ENCODE assay signal across 22 cellular contexts in the genomic region with DNA sequence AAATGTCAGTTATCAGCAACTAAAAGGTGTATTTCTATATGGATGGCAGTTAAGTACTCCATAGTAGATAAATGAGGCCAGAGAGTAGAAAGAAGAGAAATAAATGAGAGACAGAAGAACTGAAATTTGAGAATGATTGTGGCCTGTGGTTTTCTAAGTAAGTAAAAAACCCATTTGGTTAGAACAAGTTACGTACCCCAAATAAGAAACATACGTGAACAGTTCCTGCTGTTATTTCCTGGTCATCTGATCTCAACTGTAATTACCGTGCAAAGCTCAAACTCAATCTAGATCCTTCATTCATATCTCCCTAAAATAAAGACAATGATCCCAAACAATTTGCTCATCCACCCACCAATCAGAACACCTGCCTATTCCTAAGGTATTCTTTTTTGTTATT.
DNase-seq lines count a peak whose midpoint lies in the region; FAIRE-seq and TF ChIP-seq lines count a peak whose summit lies in the region.
"Had no signal": no experiment of that assay in that cellular context is flagged by ENCODE, and none has a peak within 500 bp of the region (broad histone marks: within the 10 kb centered on the region; RNA-seq: fewer than 3 reads in every experiment).

No MANE protein-coding gene starts in this region.

- H3K79me2 ChIP-seq in SK-N-SH (ENCODE audit: insufficient read depth), result no peaks in the 10 kb centered on the region

- peak; percentile 21 for DNase-seq in NCI-H1436 treated with DMSO at 0.1 percent for 48 hours (lab: John Stamatoyannopoulos, UW)
- DNase-seq in NCI-H1436 (lab: John Stamatoyannopoulos, UW), result no peak
- peak in 1 of 2 experiments; percentile 70 for DNase-seq in SJCRH30
- peak; percentile 61 for DNase-seq in fibroblast of mammary gland (ENCODE audit: low read depth)
- DNase-seq in esophagus squamous epithelium (lab: John Stamatoyannopoulos, UW), result no peak
- no peak for DNase-seq in GM12892 (ENCODE audit: insufficient read length)
- no peak for DNase-seq in SK-N-SH
- DNase-seq in T-helper 1 cell, result no peak
- DNase-seq: activated CD4-positive, alpha-beta memory T cell treated with anti-CD3 and anti-CD28 coated beads, Interleukin-2, amount 10 ng/mL, durations not matched to agents 7 days and 5 days; activated effector memory CD4-positive, alpha-beta T cell treated with anti-CD3 and anti-CD28 coated beads, Interleukin-2, amount 50 U/mL, for 16 hours; activated naive CD8-positive, alpha-beta T cell treated with anti-CD3 and anti-CD28 coated beads, Interleukin-2, amount 50 U/mL, for 24 hours; BE2C; Calu3; foreskin melanocyte; hippocampal formation; NCI-H1105; NCI-H2171 treated with DMSO at 0.1 percent for 48 hours; NCI-H526; stimulated activated CD4-positive, alpha-beta T cell treated with anti-CD3 and anti-CD28 coated beads, Interleukin-4, amount 100 ng/mL, for 4 hours; stimulated activated naive CD8-positive, alpha-beta T cell treated with anti-CD3 and anti-CD28 coated beads, Interleukin-15, Interleukin-2, amounts not matched to agents 100 U/mL and 50 U/mL, for 24 hours had no signal

- TF ChIP-seq RAD21 in SK-N-SH (IDR thresholded peaks at IDR 0.05; ENCODE audit: low read length), result no peak

- H3K4me2 ChIP-seq in SK-N-SH, result no peak overlapping the region

- TF ChIP-seq POLR2A in esophagus squamous epithelium (IDR thresholded peaks at IDR 0.05) (no peak), GM12892 (IDR thresholded peaks at IDR 0.05; ENCODE audit: low read depth, low read length) (no peak)

- POLR2A ChIA-PET in SK-N-SH (lab: Yijun Ruan, JAX), result no interaction called here

- peak overlapping the region; percentile 39 for H3K27ac ChIP-seq in SJCRH30
- no peak overlapping the region for H3K27ac ChIP-seq in esophagus squamous epithelium
- peak overlapping the region in 1 of 2 experiments; percentile 50; a peak in 2 of 4 replicates for H3K27ac ChIP-seq in SK-N-SH (ENCODE audit: low read depth in 2 of 2, low read length in 1 of 2)
- H3K27ac ChIP-seq: breast epithelium had no signal

- no peak overlapping the region for H3K9ac ChIP-seq in SK-N-SH

- TF ChIP-seq EP300 in SK-N-SH (IDR thresholded peaks at IDR 0.05; ENCODE audit: borderline replicate concordance in 1 of 2, low read depth in 1 of 2, low read length in 1 of 2), result no peak

- FAIRE-seq in GM12892 (lab: Jason Lieb, UNC), result no peak
- FAIRE-seq: H1 had no signal

- no peak overlapping the region for H3K4me3 ChIP-seq in SJCRH30
- H3K4me3 ChIP-seq in fibroblast of mammary gland (ENCODE audit: control insufficient read depth, low read depth, low read length), result no peak overlapping the region
- no peak overlapping the region for H3K4me3 ChIP-seq in esophagus squamous epithelium
- H3K4me3 ChIP-seq in SK-N-SH (ENCODE audit: low read depth in 2 of 2, low read length in 1 of 2), result no peak overlapping the region
- H3K4me3 ChIP-seq: breast epithelium had no signal

- H3K36me3 ChIP-seq in SJCRH30 (no peaks in the 10 kb centered on the region), esophagus squamous epithelium (no peaks in the 10 kb centered on the region), SK-N-SH (replicated peaks in 1 of 2; ENCODE audit: control insufficient read depth in 1 of 2, insufficient read depth in 2 of 2, low read length in 1 of 2) (no peaks in the 10 kb centered on the region)
- H3K36me3 ChIP-seq: BE2C, breast epithelium had no signal

- no peaks in the 10 kb centered on the region for H3F3A ChIP-seq in SK-N-SH (replicated peaks; ENCODE audit: insufficient read depth)

- H3K9me2 ChIP-seq in SK-N-SH, result no peaks in the 10 kb centered on the region

- H4K20me1 ChIP-seq in SK-N-SH (ENCODE audit: insufficient read depth), result no peaks in the 10 kb centered on the region

- no peak for TF ChIP-seq CTCF in fibroblast of mammary gland (conservative IDR thresholded peaks at IDR 0.05; ENCODE audit: control insufficient read depth, insufficient read depth, low read depth, low read length)
- TF ChIP-seq CTCF in esophagus squamous epithelium (IDR thresholded peaks at IDR 0.05), result no peak
- no peak for TF ChIP-seq CTCF in SK-N-SH (IDR thresholded peaks at IDR 0.05)

- H2AFZ ChIP-seq in SK-N-SH (ENCODE audit: low read depth), result no peak overlapping the region

- WGBS in esophagus squamous epithelium, 2 donors, result 74 to 78% methylated on average over 3 of the region's 3 CpGs
- 28% methylated on average over 3 of the region's 3 CpGs for WGBS in SK-N-SH (ENCODE audit: low lambda C conversion rate)

- CTCF ChIA-PET in SK-N-SH (lab: Yijun Ruan, JAX), result interaction anchor here (1.0 to 1.1 kb wide), 2 partner anchors 13 to 215 kb away, joined by 3 to 4 read pairs; no protein-coding TSS in a partner anchor

- H3K4me1 ChIP-seq in SJCRH30, result peaks cover 47% of the 10 kb centered on the region
- no peaks in the 10 kb centered on the region for H3K4me1 ChIP-seq in esophagus squamous epithelium
- peaks cover 0 to 6% of the 10 kb centered on the region in 2 experiments; a peak in 2 of 4 replicates for H3K4me1 ChIP-seq in SK-N-SH (ENCODE audit: control insufficient read depth in 1 of 2, insufficient read depth in 2 of 2, low read depth in 1 of 2, low read length in 1 of 2)
- H3K4me1 ChIP-seq: BE2C had no signal

- intact Hi-C loops in esophagus squamous epithelium (cut with DNase I), result no loop called here

- H3K9me3 ChIP-seq in SJCRH30 (replicated peaks) (no peaks in the 10 kb centered on the region), esophagus squamous epithelium (no peaks in the 10 kb centered on the region), SK-N-SH (no peaks in the 10 kb centered on the region)
- H3K9me3 ChIP-seq: BE2C, breast epithelium had no signal

- H3K27me3 ChIP-seq in SJCRH30, result no peaks in the 10 kb centered on the region
- H3K27me3 ChIP-seq in esophagus squamous epithelium, result no peaks in the 10 kb centered on the region
- H3K27me3 ChIP-seq in SK-N-SH (ENCODE audit: insufficient read depth), result no peaks in the 10 kb centered on the region
- H3K27me3 ChIP-seq: BE2C, breast epithelium had no signal

TF ChIP-seq in SK-N-SH, 30 proteins besides CTCF, POLR2A, EP300 and RAD21:
- TF ChIP-seq, protein P1, sequence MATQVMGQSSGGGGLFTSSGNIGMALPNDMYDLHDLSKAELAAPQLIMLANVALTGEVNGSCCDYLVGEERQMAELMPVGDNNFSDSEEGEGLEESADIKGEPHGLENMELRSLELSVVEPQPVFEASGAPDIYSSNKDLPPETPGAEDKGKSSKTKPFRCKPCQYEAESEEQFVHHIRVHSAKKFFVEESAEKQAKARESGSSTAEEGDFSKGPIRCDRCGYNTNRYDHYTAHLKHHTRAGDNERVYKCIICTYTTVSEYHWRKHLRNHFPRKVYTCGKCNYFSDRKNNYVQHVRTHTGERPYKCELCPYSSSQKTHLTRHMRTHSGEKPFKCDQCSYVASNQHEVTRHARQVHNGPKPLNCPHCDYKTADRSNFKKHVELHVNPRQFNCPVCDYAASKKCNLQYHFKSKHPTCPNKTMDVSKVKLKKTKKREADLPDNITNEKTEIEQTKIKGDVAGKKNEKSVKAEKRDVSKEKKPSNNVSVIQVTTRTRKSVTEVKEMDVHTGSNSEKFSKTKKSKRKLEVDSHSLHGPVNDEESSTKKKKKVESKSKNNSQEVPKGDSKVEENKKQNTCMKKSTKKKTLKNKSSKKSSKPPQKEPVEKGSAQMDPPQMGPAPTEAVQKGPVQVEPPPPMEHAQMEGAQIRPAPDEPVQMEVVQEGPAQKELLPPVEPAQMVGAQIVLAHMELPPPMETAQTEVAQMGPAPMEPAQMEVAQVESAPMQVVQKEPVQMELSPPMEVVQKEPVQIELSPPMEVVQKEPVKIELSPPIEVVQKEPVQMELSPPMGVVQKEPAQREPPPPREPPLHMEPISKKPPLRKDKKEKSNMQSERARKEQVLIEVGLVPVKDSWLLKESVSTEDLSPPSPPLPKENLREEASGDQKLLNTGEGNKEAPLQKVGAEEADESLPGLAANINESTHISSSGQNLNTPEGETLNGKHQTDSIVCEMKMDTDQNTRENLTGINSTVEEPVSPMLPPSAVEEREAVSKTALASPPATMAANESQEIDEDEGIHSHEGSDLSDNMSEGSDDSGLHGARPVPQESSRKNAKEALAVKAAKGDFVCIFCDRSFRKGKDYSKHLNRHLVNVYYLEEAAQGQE (IDR thresholded peaks at IDR 0.05; ENCODE audit: low read depth, low read length), result no peak
- TF ChIP-seq FOSL2 (IDR thresholded peaks at IDR 0.05; ENCODE audit: borderline replicate concordance, low read depth), result no peak
- TF ChIP-seq RFX5 (IDR thresholded peaks at IDR 0.05; ENCODE audit: low read length), result no peak
- no peak for TF ChIP-seq YY1 (IDR thresholded peaks at IDR 0.05; ENCODE audit: low read depth)
- no peak for TF ChIP-seq TCF12 (IDR thresholded peaks at IDR 0.05)
- TF ChIP-seq JUND (IDR thresholded peaks at IDR 0.05), result no peak
- TF ChIP-seq GABPA (IDR thresholded peaks at IDR 0.05; ENCODE audit: low read depth), result no peak
- TF ChIP-seq MEF2A (IDR thresholded peaks at IDR 0.05; ENCODE audit: borderline replicate concordance, low read depth), result no peak
- TF ChIP-seq, protein P2, sequence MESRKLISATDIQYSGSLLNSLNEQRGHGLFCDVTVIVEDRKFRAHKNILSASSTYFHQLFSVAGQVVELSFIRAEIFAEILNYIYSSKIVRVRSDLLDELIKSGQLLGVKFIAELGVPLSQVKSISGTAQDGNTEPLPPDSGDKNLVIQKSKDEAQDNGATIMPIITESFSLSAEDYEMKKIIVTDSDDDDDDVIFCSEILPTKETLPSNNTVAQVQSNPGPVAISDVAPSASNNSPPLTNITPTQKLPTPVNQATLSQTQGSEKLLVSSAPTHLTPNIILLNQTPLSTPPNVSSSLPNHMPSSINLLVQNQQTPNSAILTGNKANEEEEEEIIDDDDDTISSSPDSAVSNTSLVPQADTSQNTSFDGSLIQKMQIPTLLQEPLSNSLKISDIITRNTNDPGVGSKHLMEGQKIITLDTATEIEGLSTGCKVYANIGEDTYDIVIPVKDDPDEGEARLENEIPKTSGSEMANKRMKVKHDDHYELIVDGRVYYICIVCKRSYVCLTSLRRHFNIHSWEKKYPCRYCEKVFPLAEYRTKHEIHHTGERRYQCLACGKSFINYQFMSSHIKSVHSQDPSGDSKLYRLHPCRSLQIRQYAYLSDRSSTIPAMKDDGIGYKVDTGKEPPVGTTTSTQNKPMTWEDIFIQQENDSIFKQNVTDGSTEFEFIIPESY (IDR thresholded peaks at IDR 0.05; ENCODE audit: borderline replicate concordance, low read depth), result no peak

Comparison
In these comparisons a context has a peak if more than half of its experiments do, and no peak if none do; other contexts are left out.
1. DNase-seq: peak in NCI-H1436 treated with DMSO at 0.1 percent for 48 hours (single experiment) and fibroblast of mammary gland (single experiment); none in NCI-H1436 (single experiment), esophagus squamous epithelium (single experiment), GM12892 (single experiment), SK-N-SH (single experiment) and T-helper 1 cell (0 of 5).